ENCODE assay signal across 1 cellular context in the genomic region with DNA sequence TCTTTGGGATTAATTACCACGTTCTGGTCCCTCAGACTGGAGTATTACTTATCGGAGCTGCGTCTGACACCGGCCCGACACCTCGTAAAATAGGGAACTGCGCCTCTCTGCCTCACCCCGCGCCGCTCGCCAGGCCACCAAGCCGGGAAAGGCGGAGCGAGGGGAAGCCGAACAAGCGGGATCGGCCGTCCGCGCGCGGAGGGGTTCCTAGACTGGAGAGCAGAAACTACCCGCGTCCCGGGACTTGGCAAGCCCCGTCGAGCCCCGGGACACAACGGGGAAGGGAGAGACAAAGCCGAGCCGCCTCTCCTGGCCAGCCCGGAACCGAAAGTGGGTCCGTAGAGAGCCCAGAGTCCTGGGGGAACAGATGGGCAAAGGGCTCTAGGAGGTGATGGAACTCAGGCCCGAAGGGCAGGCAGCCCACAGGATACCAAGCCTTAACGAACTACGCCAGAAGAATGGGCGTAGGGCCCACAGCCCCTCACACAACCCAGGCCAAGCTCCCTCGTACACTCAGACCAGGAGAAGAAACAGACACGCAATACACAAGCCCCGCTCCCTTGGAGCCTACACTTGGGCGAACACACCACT.
TF ChIP-seq lines count a peak whose summit lies in the region.

No MANE protein-coding gene starts in this region.

TF ChIP-seq in WTC11, 78 proteins besides CTCF, POLR2A, EP300 and RAD21 (continued from another document):
- TF ChIP-seq TEAD1 (CRISPR knock-in tag; IDR thresholded peaks at IDR 0.05): no peak
- no peak for TF ChIP-seq PRRX2 (CRISPR knock-in tag; IDR thresholded peaks at IDR 0.05)
